In genomic region chr13:51291341-51291740, GRCh38 we compare ENCODE assay signal across 3 cellular contexts.
A peak's percentile ranks its signal among the peaks of the same experiment; 100 is the strongest.
TF ChIP-seq lines count a peak whose summit lies in the region.

No MANE protein-coding gene starts in this region.

TF ChIP-seq in A549, 52 proteins besides CTCF, POLR2A, EP300 and RAD21 (continues in another document):
- TF ChIP-seq EHMT2 (IDR thresholded peaks at IDR 0.05; ENCODE audit: low read depth) (no peak), SMC3 (IDR thresholded peaks at IDR 0.05) (no peak), ELK1 (IDR thresholded peaks at IDR 0.05; ENCODE audit: low read depth, low read length) (no peak), SREBF2 (IDR thresholded peaks at IDR 0.05) (no peak), MAX (IDR thresholded peaks at IDR 0.05) (no peak), HOXB13 (CRISPR knock-in tag; IDR thresholded peaks at IDR 0.05; ENCODE audit: low read depth) (no peak), ATOH8 (CRISPR knock-in tag; IDR thresholded peaks at IDR 0.05; ENCODE audit: low read depth) (no peak), POLR2AphosphoS2 (conservative IDR thresholded peaks at IDR 0.05; ENCODE audit: low read length) (no peak), HOXA7 (CRISPR knock-in tag; IDR thresholded peaks at IDR 0.05) (no peak), HMGXB4 (CRISPR knock-in tag; IDR thresholded peaks at IDR 0.05; ENCODE audit: borderline replicate concordance) (no peak), ZNF302 (CRISPR knock-in tag; IDR thresholded peaks at IDR 0.05) (no peak), NR3C1 (IDR thresholded peaks at IDR 0.05) (no peak)

TF ChIP-seq in H1, 55 proteins besides CTCF, POLR2A, EP300 and RAD21:
- no peak for TF ChIP-seq BCL11A (IDR thresholded peaks at IDR 0.05; ENCODE audit: low read depth in 2 of 2, low read length in 2 of 2)
- TF ChIP-seq NANOG (IDR thresholded peaks at IDR 0.05; ENCODE audit: insufficient read depth, low read depth, low read length, poor library complexity, severe bottlenecking): no peak
- TF ChIP-seq RXRA (IDR thresholded peaks at IDR 0.05; ENCODE audit: insufficient read depth, low read depth, low read length): no peak
- TF ChIP-seq SIRT6 (IDR thresholded peaks at IDR 0.05; ENCODE audit: low read length): no peak
- no peak for TF ChIP-seq RFX5 (IDR thresholded peaks at IDR 0.05; ENCODE audit: borderline replicate concordance, low read depth, low read length)
- TF ChIP-seq SIN3A (conservative IDR thresholded peaks at IDR 0.05 in 1 of 2, IDR thresholded peaks at IDR 0.05 in 1 of 2; ENCODE audit: low read depth in 1 of 2, low read length in 2 of 2): no peak
- TF ChIP-seq ASH2L (IDR thresholded peaks at IDR 0.05; ENCODE audit: low read length): no peak
- TF ChIP-seq MAX (IDR thresholded peaks at IDR 0.05): no peak
- no peak for TF ChIP-seq RNF2 (IDR thresholded peaks at IDR 0.05; ENCODE audit: borderline replicate concordance, low read depth, low read length, missing control alignments, poor library complexity, severe bottlenecking)
- no peak for TF ChIP-seq CBX8 (IDR thresholded peaks at IDR 0.05; ENCODE audit: borderline replicate concordance, low read depth, low read length)
- no peak for TF ChIP-seq EGR1 (IDR thresholded peaks at IDR 0.05; ENCODE audit: borderline replicate concordance, low read depth, low read length)
- TF ChIP-seq CHD1 (IDR thresholded peaks at IDR 0.05; ENCODE audit: low read depth, low read length): no peak
- no peak for TF ChIP-seq HDAC2 (IDR thresholded peaks at IDR 0.05; ENCODE audit: borderline replicate concordance in 1 of 2, low read depth in 2 of 2, low read length in 2 of 2)
- no peak for TF ChIP-seq GABPA (IDR thresholded peaks at IDR 0.05; ENCODE audit: borderline replicate concordance, insufficient read depth, low read length)
- no peak for TF ChIP-seq TAF7 (optimal IDR thresholded peaks at IDR 0.05; ENCODE audit: borderline replicate concordance, low read depth, low read length)
- TF ChIP-seq SP1 (IDR thresholded peaks at IDR 0.05; ENCODE audit: low read depth, low read length): no peak
- TF ChIP-seq NRF1 (IDR thresholded peaks at IDR 0.05; ENCODE audit: low read depth, low read length): no peak

TF ChIP-seq in HepG2, 621 proteins besides CTCF, POLR2A, EP300 and RAD21:
- peak; percentile 6 for TF ChIP-seq TEAD3 (CRISPR knock-in tag; optimal IDR thresholded peaks at IDR 0.05; ENCODE audit: borderline replicate concordance)
- peak; percentile 21; the same call in 1 of the 2 replicates for TF ChIP-seq SAP130 (CRISPR knock-in tag; IDR thresholded peaks at IDR 0.05; ENCODE audit: low read depth)
- TF ChIP-seq FOSL2 (CRISPR knock-in tag; IDR thresholded peaks at IDR 0.05): peak; percentile 75
- TF ChIP-seq HOMEZ (CRISPR knock-in tag; IDR thresholded peaks at IDR 0.05; ENCODE audit: low read depth): 0 out of 2 replicates have a peak, but pooled peaks have one; percentile 41
- no peak for TF ChIP-seq ZNF766 (CRISPR knock-in tag; IDR thresholded peaks at IDR 0.05; ENCODE audit: borderline replicate concordance)
- TF ChIP-seq TRAFD1 (CRISPR knock-in tag; IDR thresholded peaks at IDR 0.05; ENCODE audit: borderline replicate concordance): no peak
- TF ChIP-seq, protein P1, sequence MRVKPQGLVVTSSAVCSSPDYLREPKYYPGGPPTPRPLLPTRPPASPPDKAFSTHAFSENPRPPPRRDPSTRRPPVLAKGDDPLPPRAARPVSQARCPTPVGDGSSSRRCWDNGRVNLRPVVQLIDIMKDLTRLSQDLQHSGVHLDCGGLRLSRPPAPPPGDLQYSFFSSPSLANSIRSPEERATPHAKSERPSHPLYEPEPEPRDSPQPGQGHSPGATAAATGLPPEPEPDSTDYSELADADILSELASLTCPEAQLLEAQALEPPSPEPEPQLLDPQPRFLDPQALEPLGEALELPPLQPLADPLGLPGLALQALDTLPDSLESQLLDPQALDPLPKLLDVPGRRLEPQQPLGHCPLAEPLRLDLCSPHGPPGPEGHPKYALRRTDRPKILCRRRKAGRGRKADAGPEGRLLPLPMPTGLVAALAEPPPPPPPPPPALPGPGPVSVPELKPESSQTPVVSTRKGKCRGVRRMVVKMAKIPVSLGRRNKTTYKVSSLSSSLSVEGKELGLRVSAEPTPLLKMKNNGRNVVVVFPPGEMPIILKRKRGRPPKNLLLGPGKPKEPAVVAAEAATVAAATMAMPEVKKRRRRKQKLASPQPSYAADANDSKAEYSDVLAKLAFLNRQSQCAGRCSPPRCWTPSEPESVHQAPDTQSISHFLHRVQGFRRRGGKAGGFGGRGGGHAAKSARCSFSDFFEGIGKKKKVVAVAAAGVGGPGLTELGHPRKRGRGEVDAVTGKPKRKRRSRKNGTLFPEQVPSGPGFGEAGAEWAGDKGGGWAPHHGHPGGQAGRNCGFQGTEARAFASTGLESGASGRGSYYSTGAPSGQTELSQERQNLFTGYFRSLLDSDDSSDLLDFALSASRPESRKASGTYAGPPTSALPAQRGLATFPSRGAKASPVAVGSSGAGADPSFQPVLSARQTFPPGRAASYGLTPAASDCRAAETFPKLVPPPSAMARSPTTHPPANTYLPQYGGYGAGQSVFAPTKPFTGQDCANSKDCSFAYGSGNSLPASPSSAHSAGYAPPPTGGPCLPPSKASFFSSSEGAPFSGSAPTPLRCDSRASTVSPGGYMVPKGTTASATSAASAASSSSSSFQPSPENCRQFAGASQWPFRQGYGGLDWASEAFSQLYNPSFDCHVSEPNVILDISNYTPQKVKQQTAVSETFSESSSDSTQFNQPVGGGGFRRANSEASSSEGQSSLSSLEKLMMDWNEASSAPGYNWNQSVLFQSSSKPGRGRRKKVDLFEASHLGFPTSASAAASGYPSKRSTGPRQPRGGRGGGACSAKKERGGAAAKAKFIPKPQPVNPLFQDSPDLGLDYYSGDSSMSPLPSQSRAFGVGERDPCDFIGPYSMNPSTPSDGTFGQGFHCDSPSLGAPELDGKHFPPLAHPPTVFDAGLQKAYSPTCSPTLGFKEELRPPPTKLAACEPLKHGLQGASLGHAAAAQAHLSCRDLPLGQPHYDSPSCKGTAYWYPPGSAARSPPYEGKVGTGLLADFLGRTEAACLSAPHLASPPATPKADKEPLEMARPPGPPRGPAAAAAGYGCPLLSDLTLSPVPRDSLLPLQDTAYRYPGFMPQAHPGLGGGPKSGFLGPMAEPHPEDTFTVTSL (CRISPR knock-in tag; IDR thresholded peaks at IDR 0.05; ENCODE audit: borderline replicate concordance): peak; percentile 41; the same call in 1 of the 2 replicates
- peak; percentile 33; the same call in 1 of the 2 replicates for TF ChIP-seq GFI1 (CRISPR knock-in tag; IDR thresholded peaks at IDR 0.05; ENCODE audit: borderline replicate concordance)
- TF ChIP-seq, protein P2, sequence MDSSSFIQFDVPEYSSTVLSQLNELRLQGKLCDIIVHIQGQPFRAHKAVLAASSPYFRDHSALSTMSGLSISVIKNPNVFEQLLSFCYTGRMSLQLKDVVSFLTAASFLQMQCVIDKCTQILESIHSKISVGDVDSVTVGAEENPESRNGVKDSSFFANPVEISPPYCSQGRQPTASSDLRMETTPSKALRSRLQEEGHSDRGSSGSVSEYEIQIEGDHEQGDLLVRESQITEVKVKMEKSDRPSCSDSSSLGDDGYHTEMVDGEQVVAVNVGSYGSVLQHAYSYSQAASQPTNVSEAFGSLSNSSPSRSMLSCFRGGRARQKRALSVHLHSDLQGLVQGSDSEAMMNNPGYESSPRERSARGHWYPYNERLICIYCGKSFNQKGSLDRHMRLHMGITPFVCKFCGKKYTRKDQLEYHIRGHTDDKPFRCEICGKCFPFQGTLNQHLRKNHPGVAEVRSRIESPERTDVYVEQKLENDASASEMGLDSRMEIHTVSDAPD (CRISPR knock-in tag; IDR thresholded peaks at IDR 0.05): peak; percentile 66; the same call in 1 of the 2 replicates
- 0 out of 2 replicates have a peak, but pooled peaks have one; percentile 26 for TF ChIP-seq PPARG (CRISPR knock-in tag; conservative IDR thresholded peaks at IDR 0.05)
- TF ChIP-seq SALL1 (CRISPR knock-in tag; IDR thresholded peaks at IDR 0.05): 0 out of 2 replicates have a peak, but pooled peaks have one; percentile 11
- TF ChIP-seq ATF7 (IDR thresholded peaks at IDR 0.05): peak; percentile 20; the same call in 1 of the 2 replicates
- no peak for TF ChIP-seq ATF7 (CRISPR knock-in tag; IDR thresholded peaks at IDR 0.05)
- peak; percentile 14; the same call in 1 of the 2 replicates for TF ChIP-seq FOXA3 (CRISPR knock-in tag; IDR thresholded peaks at IDR 0.05)
- TF ChIP-seq, protein P3, sequence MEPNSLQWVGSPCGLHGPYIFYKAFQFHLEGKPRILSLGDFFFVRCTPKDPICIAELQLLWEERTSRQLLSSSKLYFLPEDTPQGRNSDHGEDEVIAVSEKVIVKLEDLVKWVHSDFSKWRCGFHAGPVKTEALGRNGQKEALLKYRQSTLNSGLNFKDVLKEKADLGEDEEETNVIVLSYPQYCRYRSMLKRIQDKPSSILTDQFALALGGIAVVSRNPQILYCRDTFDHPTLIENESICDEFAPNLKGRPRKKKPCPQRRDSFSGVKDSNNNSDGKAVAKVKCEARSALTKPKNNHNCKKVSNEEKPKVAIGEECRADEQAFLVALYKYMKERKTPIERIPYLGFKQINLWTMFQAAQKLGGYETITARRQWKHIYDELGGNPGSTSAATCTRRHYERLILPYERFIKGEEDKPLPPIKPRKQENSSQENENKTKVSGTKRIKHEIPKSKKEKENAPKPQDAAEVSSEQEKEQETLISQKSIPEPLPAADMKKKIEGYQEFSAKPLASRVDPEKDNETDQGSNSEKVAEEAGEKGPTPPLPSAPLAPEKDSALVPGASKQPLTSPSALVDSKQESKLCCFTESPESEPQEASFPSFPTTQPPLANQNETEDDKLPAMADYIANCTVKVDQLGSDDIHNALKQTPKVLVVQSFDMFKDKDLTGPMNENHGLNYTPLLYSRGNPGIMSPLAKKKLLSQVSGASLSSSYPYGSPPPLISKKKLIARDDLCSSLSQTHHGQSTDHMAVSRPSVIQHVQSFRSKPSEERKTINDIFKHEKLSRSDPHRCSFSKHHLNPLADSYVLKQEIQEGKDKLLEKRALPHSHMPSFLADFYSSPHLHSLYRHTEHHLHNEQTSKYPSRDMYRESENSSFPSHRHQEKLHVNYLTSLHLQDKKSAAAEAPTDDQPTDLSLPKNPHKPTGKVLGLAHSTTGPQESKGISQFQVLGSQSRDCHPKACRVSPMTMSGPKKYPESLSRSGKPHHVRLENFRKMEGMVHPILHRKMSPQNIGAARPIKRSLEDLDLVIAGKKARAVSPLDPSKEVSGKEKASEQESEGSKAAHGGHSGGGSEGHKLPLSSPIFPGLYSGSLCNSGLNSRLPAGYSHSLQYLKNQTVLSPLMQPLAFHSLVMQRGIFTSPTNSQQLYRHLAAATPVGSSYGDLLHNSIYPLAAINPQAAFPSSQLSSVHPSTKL (CRISPR knock-in tag; IDR thresholded peaks at IDR 0.05): peak; percentile 16; the same call in 1 of the 2 replicates
- 0 out of 2 replicates have a peak, but pooled peaks have one; percentile 14 for TF ChIP-seq CREB1 (IDR thresholded peaks at IDR 0.05)
- no peak for TF ChIP-seq CREB1 (CRISPR knock-in tag; IDR thresholded peaks at IDR 0.05)
- TF ChIP-seq HMG20A (CRISPR knock-in tag; IDR thresholded peaks at IDR 0.05; ENCODE audit: borderline replicate concordance): no peak
